8 cellular contexts compared by ENCODE assay signal in the genomic region with DNA sequence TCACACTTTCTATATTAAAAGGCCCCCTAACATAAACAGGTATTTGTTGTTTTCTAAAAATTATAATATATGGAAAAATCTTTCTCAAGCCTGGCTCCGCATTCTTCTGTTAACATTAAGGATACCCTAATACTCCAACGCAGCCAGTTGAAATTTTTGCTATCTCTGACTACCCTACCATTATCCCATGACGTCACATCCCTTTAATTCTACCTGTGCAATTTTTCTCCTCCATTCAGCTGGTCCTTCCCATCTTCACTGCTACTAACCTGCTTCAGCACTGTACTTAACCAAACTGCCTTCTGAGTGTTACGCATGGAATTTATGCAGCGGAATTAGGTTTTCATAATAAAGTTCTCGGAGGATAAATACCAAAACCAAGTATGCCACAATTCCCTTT. TPM values are rescaled to one million over a fixed set of nuclear protein-coding genes. Genes with fewer than 3 reads are reported as not detected.
DNase-seq lines count a peak whose midpoint lies in the region; ATAC-seq, FAIRE-seq and TF ChIP-seq lines count a peak whose summit lies in the region.

No MANE protein-coding gene starts in this region.

- no peak overlapping the region for H2BK5ac ChIP-seq in mesendoderm (ENCODE audit: low read length)

- H3K79me2 ChIP-seq in astrocyte (ENCODE audit: insufficient read depth, low read length), result peaks cover 17% of the 10 kb centered on the region
- peaks cover 11% of the 10 kb centered on the region for H3K79me2 ChIP-seq in mesendoderm (ENCODE audit: control insufficient read depth, insufficient read depth, low read length)

- H3K23ac ChIP-seq in mesendoderm (ENCODE audit: low read length), result no peak overlapping the region

- H3K9me3 ChIP-seq in heart left ventricle (no peaks in the 10 kb centered on the region), astrocyte (ENCODE audit: insufficient read depth, low read depth, low read length) (no peaks in the 10 kb centered on the region), upper lobe of right lung (no peaks in the 10 kb centered on the region)

- H3K4me3 ChIP-seq in heart left ventricle (peak overlapping the region; percentile 3 to 90 (median 74)), astrocyte (ENCODE audit: insufficient read depth, low read depth, low read length) (peak overlapping the region; percentile 97), mesendoderm (ENCODE audit: low read length) (peak overlapping the region; percentile 96), upper lobe of right lung (peak overlapping the region; percentile 69)

- TF ChIP-seq CTCF in heart left ventricle (IDR thresholded peaks at IDR 0.05), result no peak
- TF ChIP-seq CTCF in astrocyte (IDR thresholded peaks at IDR 0.05; ENCODE audit: insufficient read depth, low read depth, low read length), result no peak
- TF ChIP-seq CTCF in upper lobe of right lung (IDR thresholded peaks at IDR 0.05), result no peak

- H3K4ac ChIP-seq in mesendoderm (ENCODE audit: low read depth, low read length), result no peak overlapping the region

- H3K27ac ChIP-seq in heart left ventricle (peak overlapping the region in 8 of 12 donors; percentile 78 to 86 (median 84)), astrocyte (ENCODE audit: low read depth, low read length) (no peak overlapping the region), mesendoderm (ENCODE audit: low read depth, low read length) (no peak overlapping the region), upper lobe of right lung (peak overlapping the region; percentile 77)

- H3K4me1 ChIP-seq in heart left ventricle, result peaks cover 0 to 25% (median 13%) of the 10 kb centered on the region in 12 donors
- H3K4me1 ChIP-seq in astrocyte (ENCODE audit: insufficient read depth, low read length), result peaks cover 9% of the 10 kb centered on the region
- H3K4me1 ChIP-seq in mesendoderm (ENCODE audit: control insufficient read depth, low read depth, low read length), result peaks cover 4% of the 10 kb centered on the region
- H3K4me1 ChIP-seq in upper lobe of right lung, result peaks cover 10% of the 10 kb centered on the region

- TF ChIP-seq POLR2A in heart left ventricle (IDR thresholded peaks at IDR 0.05), result no peak

- H4K5ac ChIP-seq in mesendoderm (ENCODE audit: low read length), result no peak overlapping the region

- no peak overlapping the region for H2BK15ac ChIP-seq in mesendoderm (replicated peaks; ENCODE audit: low read depth)

- H3K9me3 Mint-ChIP-seq in astrocyte (ENCODE audit: unreplicated experiment), result no peaks in the 10 kb centered on the region

- H3K36me3 Mint-ChIP-seq in astrocyte (ENCODE audit: low read depth, unreplicated experiment), result no peaks in the 10 kb centered on the region

- peak overlapping the region; percentile 98 for H2AFZ ChIP-seq in astrocyte (ENCODE audit: low read depth, low read length)

- H2BK120ac ChIP-seq in mesendoderm (ENCODE audit: low read depth, low read length), result no peak overlapping the region

- no peak overlapping the region for H3K18ac ChIP-seq in mesendoderm (ENCODE audit: low read length)

- FAIRE-seq in astrocyte (lab: Jason Lieb, UNC), result no peak

- intact Hi-C loops in heart left ventricle (cut with DNase I), result loop anchor here in 8 of 10 donors (5.0 to 10.0 kb wide), 8 partner anchors 88 to 1085 kb away; partner anchors contain the start of genes WBP4 (in 4 of the 8) and MTRF1 (in 1 of the 8)
- intact Hi-C loops in left ventricle myocardium superior (cut with micrococcal nuclease), result no loop called here
- intact Hi-C loops in upper lobe of right lung (cut with DNase I), result no loop called here

- H3K27me3 ChIP-seq in heart left ventricle, result no peaks in the 10 kb centered on the region
- H3K27me3 ChIP-seq in astrocyte (ENCODE audit: insufficient read depth, low read length), result no peaks in the 10 kb centered on the region
- no peaks in the 10 kb centered on the region for H3K27me3 ChIP-seq in mesendoderm (ENCODE audit: insufficient read depth, low read length, poor library complexity)
- H3K27me3 ChIP-seq in upper lobe of right lung, result no peaks in the 10 kb centered on the region

- H3K4me2 ChIP-seq in astrocyte (ENCODE audit: low read length), result peak overlapping the region; percentile 99
- peak overlapping the region; percentile 32 for H3K4me2 ChIP-seq in mesendoderm (ENCODE audit: low read length)

- peaks cover 7% of the 10 kb centered on the region for H3K79me1 ChIP-seq in mesendoderm (ENCODE audit: low read length)

- no peak overlapping the region for H4K8ac ChIP-seq in mesendoderm (ENCODE audit: low read depth, low read length)

- H4K20me1 ChIP-seq in astrocyte (ENCODE audit: insufficient read depth, low read length), result no peaks in the 10 kb centered on the region

- H3K27me3 Mint-ChIP-seq in astrocyte (ENCODE audit: low read depth, unreplicated experiment), result no peaks in the 10 kb centered on the region

- peak overlapping the region; percentile 99 for H3K4me3 Mint-ChIP-seq in astrocyte (ENCODE audit: unreplicated experiment)

- peak overlapping the region; percentile 96 for H3K9ac ChIP-seq in astrocyte (ENCODE audit: low read length)
- H3K9ac ChIP-seq in mesendoderm (ENCODE audit: low read length), result peak overlapping the region; percentile 94

- no peak overlapping the region for H2AK5ac ChIP-seq in mesendoderm (ENCODE audit: low read length)

- 80 to 84% (median 81%) methylated on average over 6 of the region's 6 CpGs for WGBS in heart left ventricle, 4 donors
- WGBS in mesendoderm (ENCODE audit: extremely low coverage, insufficient coverage, low lambda C conversion rate), result no CpG with 5 or more reads among the region's 6 CpGs

- peak overlapping the region; percentile 98 for H3K56ac ChIP-seq in mesendoderm (ENCODE audit: low read length)

- DNase-seq in heart left ventricle (no peak), left ventricle myocardium superior (no peak), astrocyte (ENCODE audit: low read depth) (no peak), mesendoderm (no peak), upper lobe of right lung (no peak), 8988T (no peak)
- no peak for DNase-seq in activated CD8-positive, alpha-beta memory T cell treated with anti-CD3 and anti-CD28 coated beads, Interleukin-2, amount 50 U/mL, for 4 hours

- H3K27ac Mint-ChIP-seq in astrocyte (ENCODE audit: unreplicated experiment), result peak overlapping the region; percentile 98

- H3K36me3 ChIP-seq in heart left ventricle (peaks cover 0 to 20% (median 14%) of the 10 kb centered on the region in 9 donors), astrocyte (ENCODE audit: insufficient read depth, low read length) (no peaks in the 10 kb centered on the region), mesendoderm (ENCODE audit: control insufficient read depth, insufficient read depth, low read length) (no peaks in the 10 kb centered on the region), upper lobe of right lung (peaks cover 16% of the 10 kb centered on the region)

- ATAC-seq in heart left ventricle (no peak), left ventricle myocardium superior (no peak), upper lobe of right lung (no peak), HG03108 (IDR thresholded peaks at IDR 0.05; ENCODE audit: unreplicated experiment) (no peak)

- H3K4me1 Mint-ChIP-seq in astrocyte (ENCODE audit: low read depth, unreplicated experiment), result peaks cover 4% of the 10 kb centered on the region

RNA-seq across cellular contexts. Expression of gene MRPS31, which starts 1.0 kb away (rescaled TPM):
- total RNA-seq in heart left ventricle (10 to 100 TPM; 21.9 to 33.1 (median 27.1) TPM), left ventricle myocardium superior (33.7 TPM), astrocyte (15.1 and 17.0 TPM in 2 replicates), upper lobe of right lung (18.4 TPM)
- polyA plus RNA-seq in heart left ventricle, result 10 to 100 TPM; 40.6 to 62.7 TPM
- polyA plus RNA-seq in mesendoderm (2013, experiment 1 of 2), result 42.1 TPM
- polyA plus RNA-seq in mesendoderm (2013, experiment 2 of 2), result 41.7 TPM

RNA-seq across cellular contexts. Expression of gene SLC25A15, which starts 19.4 kb away (rescaled TPM):
- total RNA-seq in heart left ventricle (10 to 100 TPM in 1 of 9 donors, 1 to 10 TPM in 8; 3.7 to 10.4 (median 5.1) TPM), left ventricle myocardium superior (5.5 TPM), astrocyte (11.7 and 12.2 TPM in 2 replicates), upper lobe of right lung (5.8 TPM)
- 10 to 100 TPM in 1 of 2 donors, under 1 TPM in 1; 0.84 to 10.4 TPM for polyA plus RNA-seq in heart left ventricle
- 18.7 TPM for polyA plus RNA-seq in mesendoderm (2013, experiment 1 of 2)
- polyA plus RNA-seq in mesendoderm (2013, experiment 2 of 2), result 18.5 TPM

Comparison
In these comparisons a context has a peak if more than half of its experiments do, and no peak if none do; other contexts are left out.
1. intact Hi-C loops: an anchor here in heart left ventricle (5.0 to 10.0 kb wide); none called in left ventricle myocardium superior and upper lobe of right lung.
2. H3K27ac ChIP-seq: peak in heart left ventricle (8 of 12) and upper lobe of right lung (single experiment); none in astrocyte (single experiment) and mesendoderm (single experiment).
3. Peak in every context shown above with its lines, with median percentiles within 50 percentile points of each other: H3K4me3 ChIP-seq.